1 cellular context compared by ENCODE assay signal in genomic region chr6:22699046-22699639, GRCh38.
TF ChIP-seq lines count a peak whose summit lies in the region.

No MANE protein-coding gene starts in this region.

TF ChIP-seq in GM23338, 12 proteins besides CTCF, POLR2A, EP300 and RAD21 (continued from another document):
- no peak for TF ChIP-seq ZNF462 (CRISPR knock-in tag; IDR thresholded peaks at IDR 0.05)
- TF ChIP-seq STAT1 (IDR thresholded peaks at IDR 0.05; ENCODE audit: unreplicated experiment) = no peak
- no peak for TF ChIP-seq ZNF114 (CRISPR knock-in tag; IDR thresholded peaks at IDR 0.05)
- no peak for TF ChIP-seq EZH2phosphoT487 (IDR thresholded peaks at IDR 0.05; ENCODE audit: unreplicated experiment)
- no peak for TF ChIP-seq POLR2AphosphoS5 (IDR thresholded peaks at IDR 0.05; ENCODE audit: low read depth)
- TF ChIP-seq EZH2 (IDR thresholded peaks at IDR 0.05; ENCODE audit: low read depth, unreplicated experiment) = no peak
- no peak for TF ChIP-seq ETS1 (IDR thresholded peaks at IDR 0.05)
